10 cellular contexts compared by ENCODE assay signal in genomic region chr2:127664065-127664894, GRCh38. TPM values are rescaled to one million over a fixed set of nuclear protein-coding genes. Genes with fewer than 3 reads are reported as not detected.
A peak's percentile ranks its signal among the peaks of the same experiment; 100 is the strongest.
DNase-seq lines count a peak whose midpoint lies in the region; ATAC-seq and TF ChIP-seq lines count a peak whose summit lies in the region.
"Had no signal": no experiment of that assay in that cellular context is flagged by ENCODE, and none has a peak within 500 bp of the region (broad histone marks: within the 10 kb centered on the region; RNA-seq: fewer than 3 reads in every experiment).

No MANE protein-coding gene starts in this region.

- no peaks in the 10 kb centered on the region for H3K4me1 Mint-ChIP-seq in glutamatergic neuron (ENCODE audit: low read depth, unreplicated experiment)

- TF ChIP-seq POLR2A in spleen (IDR thresholded peaks at IDR 0.05): no peak

- TF ChIP-seq CTCF in spleen (IDR thresholded peaks at IDR 0.05 in 8 of 11, conservative IDR thresholded peaks at IDR 0.05 in 3 of 11) (no peak), glutamatergic neuron (IDR thresholded peaks at IDR 0.05; ENCODE audit: partially characterized antibody, unreplicated experiment) (no peak)

- peaks cover 10% of the 10 kb centered on the region for H3K27me3 Mint-ChIP-seq in glutamatergic neuron (ENCODE audit: unreplicated experiment)

- no peaks in the 10 kb centered on the region for H3K9me3 Mint-ChIP-seq in glutamatergic neuron (ENCODE audit: unreplicated experiment)
- H3K9me3 Mint-ChIP-seq: T-cell had no signal

- peak overlapping the region; percentile 44 to 88 (median 83) for H3K27ac ChIP-seq in spleen

- 14 to 46% (median 16%) methylated on average over 12 to 69 of the region's 69 CpGs for WGBS in spleen, 5 donors

- H3K36me3 ChIP-seq in spleen: peaks cover 0 to 9% (median 0%) of the 10 kb centered on the region in 6 donors

- peaks cover 0 to 62% (median 13%) of the 10 kb centered on the region in 7 donors for H3K27me3 ChIP-seq in spleen (replicated peaks in 1 of 7)

- H3K9me3 ChIP-seq in spleen: no peaks in the 10 kb centered on the region

- H3K36me3 Mint-ChIP-seq in glutamatergic neuron (ENCODE audit: unreplicated experiment): no peaks in the 10 kb centered on the region
- H3K36me3 Mint-ChIP-seq: T-cell had no signal

- peak overlapping the region in 7 of 8 donors; percentile 5 to 57 (median 13) for H3K4me3 ChIP-seq in spleen

- no peak overlapping the region for H3K27ac Mint-ChIP-seq in glutamatergic neuron (ENCODE audit: unreplicated experiment)
- H3K27ac Mint-ChIP-seq: T-cell had no signal

- DNase-seq in NCI-H69 (lab: John Stamatoyannopoulos, UW) (peak; percentile 14), dermis microvascular lymphatic vessel endothelial cell (ENCODE audit: low read depth in 2 of 2) (peak; percentile 26 to 71), left lobe of liver (ENCODE audit: low spot score) (peak; percentile 79), spleen (peak; percentile 78), NK-92 (lab: John Stamatoyannopoulos, UW; ENCODE audit: unreplicated experiment) (no peak), NCI-H146 (lab: John Stamatoyannopoulos, UW) (no peak), glutamatergic neuron (no peak)
- DNase-seq: NCI-H2107 had no signal

- peaks cover 14 to 70% (median 41%) of the 10 kb centered on the region in 6 donors for H3K4me1 ChIP-seq in spleen

- intact Hi-C loops in spleen (cut with DNase I; ENCODE audit: low total_unique reads): no loop called here

- ATAC-seq in left lobe of liver: peak; percentile 72
- ATAC-seq: T-cell had no signal

- H3K4me3 Mint-ChIP-seq in glutamatergic neuron (ENCODE audit: unreplicated experiment): no peak overlapping the region
- H3K4me3 Mint-ChIP-seq: T-cell had no signal

RNA-seq across cellular contexts. Expression of gene LIMS2, which starts 11.1 kb away (rescaled TPM):
- total RNA-seq in dermis microvascular lymphatic vessel endothelial cell (3.1 and 5.3 TPM in 2 replicates), left lobe of liver (31.0 TPM), spleen (100 to 1,000 TPM in 3 of 7 donors, 10 to 100 TPM in 4; 62.5 to 190 (median 76.3) TPM), glutamatergic neuron (ENCODE audit: unreplicated experiment) (0.29 TPM)
- polyA plus RNA-seq in spleen: 100 to 1,000 TPM in 2 of 3 donors, 10 to 100 TPM in 1; 76.1 to 437 (median 328) TPM

RNA-seq across cellular contexts. Expression of gene GPR17, which starts 18.3 kb away (rescaled TPM):
- not detected in 2 replicates for total RNA-seq in dermis microvascular lymphatic vessel endothelial cell
- total RNA-seq in left lobe of liver: not detected
- under 1 TPM in 3 of 7 donors, not detected in 4; 0.22 to 0.79 (median 0.23) TPM for total RNA-seq in spleen
- polyA plus RNA-seq in spleen: 1 to 10 TPM in 1 of 3 donors, under 1 TPM in 2; 0.09 to 1.9 (median 0.26) TPM
- total RNA-seq in glutamatergic neuron (ENCODE audit: unreplicated experiment): not detected
- total RNA-seq: T-cell, ureter had no signal

RNA-seq across cellular contexts. Expression of gene SFT2D3, which starts 37.0 kb away (rescaled TPM):
- total RNA-seq in dermis microvascular lymphatic vessel endothelial cell: 3.5 and 4.9 TPM in 2 replicates
- total RNA-seq in left lobe of liver: 3.7 TPM
- total RNA-seq in spleen: 10 to 100 TPM in 3 of 7 donors, 1 to 10 TPM in 4; 3.7 to 13.2 (median 9.6) TPM
- polyA plus RNA-seq in spleen: 1 to 10 TPM; 8.3 to 9.0 (median 8.8) TPM
- total RNA-seq in glutamatergic neuron (ENCODE audit: unreplicated experiment): 6.4 TPM

Comparison
In these comparisons a context has a peak if more than half of its experiments do, and no peak if none do; other contexts are left out.
1. DNase-seq: peak in NCI-H69 (single experiment), dermis microvascular lymphatic vessel endothelial cell (2 of 2), left lobe of liver (single experiment) and spleen (single experiment); none in NK-92 (single experiment), NCI-H146 (single experiment) and glutamatergic neuron (single experiment).